In genomic region chr1:52193985-52194384, GRCh38 we compare ENCODE assay signal across 1 cellular context.
A peak's percentile ranks its signal among the peaks of the same experiment; 100 is the strongest.
TF ChIP-seq lines count a peak whose summit lies in the region.

No MANE protein-coding gene starts in this region.

TF ChIP-seq in HEK293, 187 proteins besides CTCF, POLR2A, EP300 and RAD21 (continued from another document):
- TF ChIP-seq ZNF513 (tag by site-specific recombination; IDR thresholded peaks at IDR 0.05): no peak
- TF ChIP-seq ZBTB6 (tag by site-specific recombination; IDR thresholded peaks at IDR 0.05): peak; percentile 71; the same call in 1 of the 2 replicates
